In the genomic region with DNA sequence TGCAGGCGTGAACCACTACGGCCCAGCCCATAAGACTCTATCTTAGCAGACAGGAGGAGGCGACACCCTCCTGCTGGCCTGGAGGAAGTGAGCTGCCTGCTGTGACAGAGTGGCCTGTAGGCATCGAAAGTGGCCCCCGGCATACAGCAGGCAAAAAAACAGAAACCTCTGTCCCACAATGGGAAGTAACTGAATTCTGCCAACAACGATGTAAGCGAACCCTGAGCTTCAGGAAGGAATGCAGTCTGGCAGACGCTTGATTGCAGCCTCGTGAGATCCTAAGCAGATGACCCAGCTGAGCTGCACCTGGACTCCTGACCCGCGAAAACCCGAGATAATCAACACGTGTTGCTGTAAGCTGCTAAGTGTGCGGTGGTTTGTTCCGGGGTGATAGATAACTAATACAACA, we compare ENCODE assay signal across 10 cellular contexts. TPM values are rescaled to one million over a fixed set of nuclear protein-coding genes. Genes with fewer than 3 reads are reported as not detected.
A peak's percentile ranks its signal among the peaks of the same experiment; 100 is the strongest.
DNase-seq lines count a peak whose midpoint lies in the region; ATAC-seq and TF ChIP-seq lines count a peak whose summit lies in the region.
"Had no signal": no experiment of that assay in that cellular context is flagged by ENCODE, and none has a peak within 500 bp of the region (broad histone marks: within the 10 kb centered on the region; RNA-seq: fewer than 3 reads in every experiment).

No MANE protein-coding gene starts in this region.

- H4K5ac ChIP-seq in mesendoderm (ENCODE audit: low read length), result no peak overlapping the region

- H3K4me1 Mint-ChIP-seq in WTC11, result peaks cover 29% of the 10 kb centered on the region

- no peak overlapping the region for H3K27ac ChIP-seq in mesendoderm (ENCODE audit: low read depth, low read length)

- peak; percentile 74 for ATAC-seq in GM18868 (IDR thresholded peaks at IDR 0.05; ENCODE audit: unreplicated experiment)
- ATAC-seq in HG03135 (IDR thresholded peaks at IDR 0.05; ENCODE audit: unreplicated experiment), result peak; percentile 61
- peak; percentile 67 for ATAC-seq in WTC11
- ATAC-seq in HG02588 (IDR thresholded peaks at IDR 0.05; ENCODE audit: unreplicated experiment), result no peak

- H2BK120ac ChIP-seq in mesendoderm (ENCODE audit: low read depth, low read length), result no peak overlapping the region

- no peak overlapping the region for H3K23ac ChIP-seq in mesendoderm (ENCODE audit: low read length)

- H3K27me3 Mint-ChIP-seq in WTC11 (ENCODE audit: low read depth), result no peaks in the 10 kb centered on the region

- POLR2A ChIA-PET in WTC11 (lab: Charles Lee), result interaction anchor here (0.6 kb wide), 1 partner anchor 86 kb away, joined by 3 read pairs; no protein-coding TSS in a partner anchor

- H3K4me1 ChIP-seq in mesendoderm (ENCODE audit: control insufficient read depth, low read depth, low read length), result peaks cover 6% of the 10 kb centered on the region

- no peak overlapping the region for H3K4me3 Mint-ChIP-seq in WTC11

- DNase-seq in WTC11 (ENCODE audit: low spot score), result no peak
- peak; percentile 92 for DNase-seq in mesendoderm
- DNase-seq in NCI-H524 treated with DMSO at 0.1 percent for 48 hours (lab: John Stamatoyannopoulos, UW), result no peak
- no peak for DNase-seq in effector CD4-positive, alpha-beta T cell
- DNase-seq in NK-92 (lab: John Stamatoyannopoulos, UW; ENCODE audit: unreplicated experiment), result no peak
- DNase-seq: activated CD4-positive, alpha-beta T cell treated with anti-CD3 and anti-CD28 coated beads for 4 hours had no signal

- no peak overlapping the region for H2BK15ac ChIP-seq in mesendoderm (replicated peaks; ENCODE audit: low read depth)

- no peak overlapping the region for H3K56ac ChIP-seq in mesendoderm (ENCODE audit: low read length)

- no peak overlapping the region for H2BK5ac ChIP-seq in mesendoderm (ENCODE audit: low read length)

- H3K79me1 ChIP-seq in mesendoderm (ENCODE audit: low read length), result no peaks in the 10 kb centered on the region

- CTCF ChIA-PET in WTC11 (lab: Charles Lee), result interaction anchor here (1.0 to 2.1 kb wide), 4 partner anchors 11 to 162 kb away, joined by 3 to 11 read pairs (median 4); no protein-coding TSS in a partner anchor

- no peak overlapping the region for H3K27ac Mint-ChIP-seq in WTC11

- peaks cover 5% of the 10 kb centered on the region for H3K9me3 Mint-ChIP-seq in WTC11

- no peak overlapping the region for H3K4me3 ChIP-seq in mesendoderm (ENCODE audit: low read length)

- H3K18ac ChIP-seq in mesendoderm (ENCODE audit: low read length), result no peak overlapping the region

- H3K27me3 ChIP-seq in mesendoderm (ENCODE audit: insufficient read depth, low read length, poor library complexity), result no peaks in the 10 kb centered on the region

- no peak overlapping the region for H3K9ac ChIP-seq in mesendoderm (ENCODE audit: low read length)

- H4K8ac ChIP-seq in mesendoderm (ENCODE audit: low read depth, low read length), result no peak overlapping the region

- no peak overlapping the region for H3K4ac ChIP-seq in mesendoderm (ENCODE audit: low read depth, low read length)

- no peak for TF ChIP-seq CTCF in WTC11 (IDR thresholded peaks at IDR 0.05)

- WGBS in mesendoderm (ENCODE audit: extremely low coverage, insufficient coverage, low lambda C conversion rate), result no CpG with 5 or more reads among the region's 15 CpGs

- no peak overlapping the region for H3K4me2 ChIP-seq in mesendoderm (ENCODE audit: low read length)

- no peaks in the 10 kb centered on the region for H3K36me3 Mint-ChIP-seq in WTC11

- H3K36me3 ChIP-seq in mesendoderm (ENCODE audit: control insufficient read depth, insufficient read depth, low read length), result no peaks in the 10 kb centered on the region

- no peak overlapping the region for H2AK5ac ChIP-seq in mesendoderm (ENCODE audit: low read length)

- H3K79me2 ChIP-seq in mesendoderm (ENCODE audit: control insufficient read depth, insufficient read depth, low read length), result no peaks in the 10 kb centered on the region

TF ChIP-seq in WTC11, 78 proteins besides CTCF, POLR2A, EP300 and RAD21 (continues in another document):
- TF ChIP-seq SMAD3 (CRISPR knock-in tag; IDR thresholded peaks at IDR 0.05; ENCODE audit: borderline replicate concordance) (no peak), ZNF232 (CRISPR knock-in tag; IDR thresholded peaks at IDR 0.05) (no peak), TEAD1 (CRISPR knock-in tag; IDR thresholded peaks at IDR 0.05) (no peak), MAX (CRISPR knock-in tag; IDR thresholded peaks at IDR 0.05) (no peak), ZNF416 (CRISPR knock-in tag; IDR thresholded peaks at IDR 0.05) (no peak), TCF7 (CRISPR knock-in tag; IDR thresholded peaks at IDR 0.05; ENCODE audit: low read depth) (no peak), STAT6 (CRISPR knock-in tag; conservative IDR thresholded peaks at IDR 0.05; ENCODE audit: low read depth) (no peak), HMGXB4 (CRISPR knock-in tag; IDR thresholded peaks at IDR 0.05) (no peak), PRRX2 (CRISPR knock-in tag; IDR thresholded peaks at IDR 0.05) (no peak), JAZF1 (CRISPR knock-in tag; IDR thresholded peaks at IDR 0.05) (no peak), GTF2I (CRISPR knock-in tag; conservative IDR thresholded peaks at IDR 0.05) (no peak), ZNF138 (CRISPR knock-in tag; conservative IDR thresholded peaks at IDR 0.05) (no peak), GABPB1 (CRISPR knock-in tag; IDR thresholded peaks at IDR 0.05) (no peak), ETV6 (CRISPR knock-in tag; IDR thresholded peaks at IDR 0.05) (no peak)
- TF ChIP-seq, protein P1, sequence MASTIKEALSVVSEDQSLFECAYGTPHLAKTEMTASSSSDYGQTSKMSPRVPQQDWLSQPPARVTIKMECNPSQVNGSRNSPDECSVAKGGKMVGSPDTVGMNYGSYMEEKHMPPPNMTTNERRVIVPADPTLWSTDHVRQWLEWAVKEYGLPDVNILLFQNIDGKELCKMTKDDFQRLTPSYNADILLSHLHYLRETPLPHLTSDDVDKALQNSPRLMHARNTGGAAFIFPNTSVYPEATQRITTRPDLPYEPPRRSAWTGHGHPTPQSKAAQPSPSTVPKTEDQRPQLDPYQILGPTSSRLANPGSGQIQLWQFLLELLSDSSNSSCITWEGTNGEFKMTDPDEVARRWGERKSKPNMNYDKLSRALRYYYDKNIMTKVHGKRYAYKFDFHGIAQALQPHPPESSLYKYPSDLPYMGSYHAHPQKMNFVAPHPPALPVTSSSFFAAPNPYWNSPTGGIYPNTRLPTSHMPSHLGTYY (CRISPR knock-in tag; IDR thresholded peaks at IDR 0.05), result no peak
- TF ChIP-seq, protein P2, sequence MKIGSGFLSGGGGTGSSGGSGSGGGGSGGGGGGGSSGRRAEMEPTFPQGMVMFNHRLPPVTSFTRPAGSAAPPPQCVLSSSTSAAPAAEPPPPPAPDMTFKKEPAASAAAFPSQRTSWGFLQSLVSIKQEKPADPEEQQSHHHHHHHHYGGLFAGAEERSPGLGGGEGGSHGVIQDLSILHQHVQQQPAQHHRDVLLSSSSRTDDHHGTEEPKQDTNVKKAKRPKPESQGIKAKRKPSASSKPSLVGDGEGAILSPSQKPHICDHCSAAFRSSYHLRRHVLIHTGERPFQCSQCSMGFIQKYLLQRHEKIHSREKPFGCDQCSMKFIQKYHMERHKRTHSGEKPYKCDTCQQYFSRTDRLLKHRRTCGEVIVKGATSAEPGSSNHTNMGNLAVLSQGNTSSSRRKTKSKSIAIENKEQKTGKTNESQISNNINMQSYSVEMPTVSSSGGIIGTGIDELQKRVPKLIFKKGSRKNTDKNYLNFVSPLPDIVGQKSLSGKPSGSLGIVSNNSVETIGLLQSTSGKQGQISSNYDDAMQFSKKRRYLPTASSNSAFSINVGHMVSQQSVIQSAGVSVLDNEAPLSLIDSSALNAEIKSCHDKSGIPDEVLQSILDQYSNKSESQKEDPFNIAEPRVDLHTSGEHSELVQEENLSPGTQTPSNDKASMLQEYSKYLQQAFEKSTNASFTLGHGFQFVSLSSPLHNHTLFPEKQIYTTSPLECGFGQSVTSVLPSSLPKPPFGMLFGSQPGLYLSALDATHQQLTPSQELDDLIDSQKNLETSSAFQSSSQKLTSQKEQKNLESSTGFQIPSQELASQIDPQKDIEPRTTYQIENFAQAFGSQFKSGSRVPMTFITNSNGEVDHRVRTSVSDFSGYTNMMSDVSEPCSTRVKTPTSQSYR (CRISPR knock-in tag; IDR thresholded peaks at IDR 0.05), result no peak

RNA-seq across cellular contexts. Expression of gene MRO, which starts 13.6 kb away (rescaled TPM):
- 0.71 to 2.1 TPM (median 1.1 TPM) in 3 replicates for total RNA-seq in WTC11 (2021)
- 0.25 TPM for polyA plus RNA-seq in mesendoderm (2013, experiment 1 of 2)
- 0.25 TPM for polyA plus RNA-seq in mesendoderm (2013, experiment 2 of 2)
- total RNA-seq: Daoy had no signal
